In genomic region chr6:409370-409972, GRCh38 we compare ENCODE assay signal across 28 cellular contexts. TPM values are rescaled to one million over a fixed set of nuclear protein-coding genes. Genes with fewer than 3 reads are reported as not detected.
DNase-seq lines count a peak whose midpoint lies in the region; ATAC-seq, FAIRE-seq and TF ChIP-seq lines count a peak whose summit lies in the region.
"Had no signal": no experiment of that assay in that cellular context is flagged by ENCODE, and none has a peak within 500 bp of the region (broad histone marks: within the 10 kb centered on the region; RNA-seq: fewer than 3 reads in every experiment).

No MANE protein-coding gene starts in this region.

- intact Hi-C loops in activated CD8-positive, alpha-beta T cell treated with anti-CD3 and anti-CD28 coated beads for 36 hours (cut with micrococcal nuclease), result no loop called here

- peaks cover 78% of the 10 kb centered on the region for H3K36me3 Mint-ChIP-seq in activated CD8-positive, alpha-beta T cell treated with anti-CD3 and anti-CD28 coated beads for 36 hours (ENCODE audit: low read depth)
- peaks cover 93% of the 10 kb centered on the region for H3K36me3 Mint-ChIP-seq in activated CD8-positive, alpha-beta T cell treated with anti-CD3 and anti-CD28 coated beads, Interleukin-2, amount 10 ng/mL, durations not matched to agents 7 days and 5 days (ENCODE audit: low read depth)
- H3K36me3 Mint-ChIP-seq in activated naive CD8-positive, alpha-beta T cell treated with anti-CD3 and anti-CD28 coated beads, Interleukin-2, amount 50 U/mL, for 24 hours (ENCODE audit: low read depth), result peaks cover 83% of the 10 kb centered on the region

- ATAC-seq in activated CD8-positive, alpha-beta T cell treated with anti-CD3 and anti-CD28 coated beads for 36 hours, result no peak
- no peak for ATAC-seq in activated CD8-positive, alpha-beta T cell treated with anti-CD3 and anti-CD28 coated beads, Interleukin-2, amount 10 ng/mL, durations not matched to agents 7 days and 5 days
- ATAC-seq in activated naive CD8-positive, alpha-beta T cell treated with anti-CD3 and anti-CD28 coated beads, Interleukin-2, amount 50 U/mL, for 24 hours, result no peak
- ATAC-seq in HG03457 (IDR thresholded peaks at IDR 0.05; ENCODE audit: unreplicated experiment), result no peak
- no peak for ATAC-seq in HG02870 (IDR thresholded peaks at IDR 0.05; ENCODE audit: unreplicated experiment)

- POLR2A ChIA-PET in activated CD8-positive, alpha-beta T cell treated with anti-CD3 and anti-CD28 coated beads for 36 hours (lab: Charles Lee), result interaction anchor here (1.8 to 34.4 kb wide), 5 partner anchors 6 to 231 kb away, joined by 5 to 888 read pairs (median 853); partner anchors contain the start of gene IRF4
- POLR2A ChIA-PET in activated CD8-positive, alpha-beta T cell treated with anti-CD3 and anti-CD28 coated beads, Interleukin-2, amount 10 ng/mL, durations not matched to agents 7 days and 5 days (lab: Charles Lee), result interaction anchor here (0.6 to 15.9 kb wide), 6 partner anchors 16 to 225 kb away, joined by 3 to 231 read pairs (median 4); partner anchors contain the start of gene IRF4

- H3K4me1 Mint-ChIP-seq in activated CD8-positive, alpha-beta T cell treated with anti-CD3 and anti-CD28 coated beads for 36 hours (ENCODE audit: low read depth), result peaks cover 59% of the 10 kb centered on the region
- H3K4me1 Mint-ChIP-seq in activated CD8-positive, alpha-beta T cell treated with anti-CD3 and anti-CD28 coated beads, Interleukin-2, amount 10 ng/mL, durations not matched to agents 7 days and 5 days (ENCODE audit: low read depth), result peaks cover 51% of the 10 kb centered on the region
- H3K4me1 Mint-ChIP-seq in activated naive CD8-positive, alpha-beta T cell treated with anti-CD3 and anti-CD28 coated beads, Interleukin-2, amount 50 U/mL, for 24 hours, result peaks cover 62% of the 10 kb centered on the region

- H3K27ac Mint-ChIP-seq in activated CD8-positive, alpha-beta T cell treated with anti-CD3 and anti-CD28 coated beads for 36 hours, result peak overlapping the region; percentile 68
- H3K27ac Mint-ChIP-seq in activated CD8-positive, alpha-beta T cell treated with anti-CD3 and anti-CD28 coated beads, Interleukin-2, amount 10 ng/mL, durations not matched to agents 7 days and 5 days, result no peak overlapping the region
- peak overlapping the region; percentile 73 for H3K27ac Mint-ChIP-seq in activated naive CD8-positive, alpha-beta T cell treated with anti-CD3 and anti-CD28 coated beads, Interleukin-2, amount 50 U/mL, for 24 hours

- H3K4me3 ChIP-seq in GM12865 (ENCODE audit: low read depth, low read length), result no peak overlapping the region
- H3K4me3 ChIP-seq: A549, adrenal gland, esophagus muscularis mucosa, heart left ventricle, left ventricle myocardium inferior, SK-N-MC, skin epidermis, vagina had no signal

- no peak for DNase-seq in activated CD8-positive, alpha-beta T cell treated with anti-CD3 and anti-CD28 coated beads for 36 hours
- no peak for DNase-seq in activated CD8-positive, alpha-beta T cell treated with anti-CD3 and anti-CD28 coated beads, Interleukin-2, amount 10 ng/mL, durations not matched to agents 7 days and 5 days
- DNase-seq in GM12865 (ENCODE audit: low read depth) (peak; percentile 38), GM19239 (ENCODE audit: insufficient read length, low spot score) (no peak), occipital lobe (lab: John Stamatoyannopoulos, UW) (no peak)
- no peak for DNase-seq in activated naive CD8-positive, alpha-beta T cell treated with anti-CD3 and anti-CD28 coated beads, Interleukin-2, amount 50 U/mL, for 24 hours
- DNase-seq: adrenal gland; CD4-positive, alpha-beta T cell; DND-41; foreskin fibroblast; GF-D8; heart left ventricle; left ventricle myocardium inferior; NCI-H1417 treated with DMSO at 0.1 percent for 48 hours; NCI-H2029 treated with DMSO at 0.1 percent for 48 hours; NCI-H524 treated with DMSO at 0.1 percent for 48 hours; stimulated activated naive CD4-positive, alpha-beta T cell had no signal

- no peak overlapping the region for H3K4me3 Mint-ChIP-seq in activated CD8-positive, alpha-beta T cell treated with anti-CD3 and anti-CD28 coated beads for 36 hours
- no peak overlapping the region for H3K4me3 Mint-ChIP-seq in activated CD8-positive, alpha-beta T cell treated with anti-CD3 and anti-CD28 coated beads, Interleukin-2, amount 10 ng/mL, durations not matched to agents 7 days and 5 days
- H3K4me3 Mint-ChIP-seq in activated naive CD8-positive, alpha-beta T cell treated with anti-CD3 and anti-CD28 coated beads, Interleukin-2, amount 50 U/mL, for 24 hours, result no peak overlapping the region

- H3K27me3 Mint-ChIP-seq in activated CD8-positive, alpha-beta T cell treated with anti-CD3 and anti-CD28 coated beads for 36 hours, result no peaks in the 10 kb centered on the region
- H3K27me3 Mint-ChIP-seq in activated CD8-positive, alpha-beta T cell treated with anti-CD3 and anti-CD28 coated beads, Interleukin-2, amount 10 ng/mL, durations not matched to agents 7 days and 5 days (ENCODE audit: low read depth), result no peaks in the 10 kb centered on the region
- H3K27me3 Mint-ChIP-seq in activated naive CD8-positive, alpha-beta T cell treated with anti-CD3 and anti-CD28 coated beads, Interleukin-2, amount 50 U/mL, for 24 hours, result no peaks in the 10 kb centered on the region
- H3K27me3 Mint-ChIP-seq: CD4-positive, alpha-beta T cell had no signal

- CTCF ChIA-PET in activated CD8-positive, alpha-beta T cell treated with anti-CD3 and anti-CD28 coated beads for 36 hours (lab: Charles Lee), result interaction anchor here (0.8 to 2.0 kb wide), 7 partner anchors 12 to 142 kb away, joined by 3 to 6 read pairs (median 4); no protein-coding TSS in a partner anchor
- CTCF ChIA-PET in activated CD8-positive, alpha-beta T cell treated with anti-CD3 and anti-CD28 coated beads, Interleukin-2, amount 10 ng/mL, durations not matched to agents 7 days and 5 days (lab: Charles Lee), result interaction anchor here (0.7 to 1.6 kb wide), 5 partner anchors 15 to 219 kb away, joined by 3 to 5 read pairs (median 4); no protein-coding TSS in a partner anchor

- peaks cover 5% of the 10 kb centered on the region for H3K9me3 Mint-ChIP-seq in activated CD8-positive, alpha-beta T cell treated with anti-CD3 and anti-CD28 coated beads for 36 hours
- H3K9me3 Mint-ChIP-seq in activated CD8-positive, alpha-beta T cell treated with anti-CD3 and anti-CD28 coated beads, Interleukin-2, amount 10 ng/mL, durations not matched to agents 7 days and 5 days (ENCODE audit: insufficient read depth), result peaks cover 7% of the 10 kb centered on the region
- peaks cover 5% of the 10 kb centered on the region for H3K9me3 Mint-ChIP-seq in activated naive CD8-positive, alpha-beta T cell treated with anti-CD3 and anti-CD28 coated beads, Interleukin-2, amount 50 U/mL, for 24 hours
- H3K9me3 Mint-ChIP-seq: CD4-positive, alpha-beta T cell had no signal

- TF ChIP-seq CTCF in activated CD8-positive, alpha-beta T cell treated with anti-CD3 and anti-CD28 coated beads for 36 hours (IDR thresholded peaks at IDR 0.05), result no peak
- TF ChIP-seq CTCF in GM12865 (IDR thresholded peaks at IDR 0.05; ENCODE audit: insufficient read depth, low read depth, low read length, missing control alignments), result no peak

- peak; percentile 57 for FAIRE-seq in GM19239 (lab: Jason Lieb, UNC)
- FAIRE-seq: A549, D721Med, endometrium, keratinocyte, TTC549 had no signal

RNA-seq across cellular contexts. Expression of gene IRF4, which starts 17.9 kb away (rescaled TPM):
- 100 to 1,000 TPM; 409 to 439 TPM for total RNA-seq in activated CD8-positive, alpha-beta T cell treated with anti-CD3 and anti-CD28 coated beads for 36 hours
- 10 to 100 TPM; 91.2 to 95.2 TPM for total RNA-seq in activated CD8-positive, alpha-beta T cell treated with anti-CD3 and anti-CD28 coated beads, Interleukin-2, amount 10 ng/mL, durations not matched to agents 7 days and 5 days
- 0.16 TPM for total RNA-seq in occipital lobe

Comparison
In these comparisons a context has a peak if more than half of its experiments do, and no peak if none do; other contexts are left out.
1. RNA of gene IRF4, which starts 17.9 kb away (total RNA-seq): 409 to 439 TPM in activated CD8-positive, alpha-beta T cell treated with anti-CD3 and anti-CD28 coated beads for 36 hours and 91.2 to 95.2 TPM in activated CD8-positive, alpha-beta T cell treated with anti-CD3 and anti-CD28 coated beads, Interleukin-2, amount 10 ng/mL, durations not matched to agents 7 days and 5 days; 0.16 TPM in occipital lobe (single experiment); every median in the first group is over 10 times any median in the second.